In genomic region chr19:49533551-49534488, GRCh38 we compare ENCODE assay signal across 8 cellular contexts. TPM values are rescaled to one million over a fixed set of nuclear protein-coding genes. Genes with fewer than 3 reads are reported as not detected.
A peak's percentile ranks its signal among the peaks of the same experiment; 100 is the strongest.
DNase-seq lines count a peak whose midpoint lies in the region; ATAC-seq, FAIRE-seq and TF ChIP-seq lines count a peak whose summit lies in the region.

No MANE protein-coding gene starts in this region.

- no peak for FAIRE-seq in frontal cortex (lab: Jason Lieb, UNC)

- no peaks in the 10 kb centered on the region for H3K9me3 ChIP-seq in tibial artery

- intact Hi-C loops in tibial artery (cut with DNase I; ENCODE audit: low total_unique reads): no loop called here

- TF ChIP-seq CTCF in 22Rv1 (IDR thresholded peaks at IDR 0.05) (peak; percentile 48), osteocyte (IDR thresholded peaks at IDR 0.05) (peak; percentile 39), tibial artery (IDR thresholded peaks at IDR 0.05) (peak in 1 of 2 experiments; percentile 21)

- H3K36me3 ChIP-seq in tibial artery: peaks cover 2 to 22% (median 22%) of the 10 kb centered on the region in 3 donors

- ATAC-seq in GM18511 (IDR thresholded peaks at IDR 0.05; ENCODE audit: unreplicated experiment): peak; percentile 78
- ATAC-seq in HG03196 (IDR thresholded peaks at IDR 0.05; ENCODE audit: unreplicated experiment): peak; percentile 66

- H3K27me3 ChIP-seq in tibial artery: no peaks in the 10 kb centered on the region

- peaks cover 10% of the 10 kb centered on the region for H3K36me3 Mint-ChIP-seq in osteocyte (ENCODE audit: unreplicated experiment)

- H3K27ac ChIP-seq in 22Rv1 (no peak overlapping the region), tibial artery (peak overlapping the region; percentile 43 to 48)

- peak overlapping the region; percentile 76 for H3K4me3 Mint-ChIP-seq in osteocyte (ENCODE audit: unreplicated experiment)

- no peak overlapping the region for H3K27ac Mint-ChIP-seq in osteocyte (ENCODE audit: unreplicated experiment)

- H3K27me3 Mint-ChIP-seq in osteocyte (ENCODE audit: unreplicated experiment): no peaks in the 10 kb centered on the region

- H3K4me1 Mint-ChIP-seq in osteocyte (ENCODE audit: unreplicated experiment): peaks cover 19% of the 10 kb centered on the region

- peak; percentile 79 for DNase-seq in activated T-helper 9 cell treated with anti-CD3 and anti-CD28 coated beads, Interleukin-2, amount 50 U/mL, for 16 hours (ENCODE audit: low read depth)
- peak; percentile 64 to 83 for DNase-seq in frontal cortex (ENCODE audit: low spot score in 2 of 2)
- peak; percentile 91 for DNase-seq in osteocyte (ENCODE audit: extremely low spot score, unreplicated experiment)
- peak; percentile 78 to 87 for DNase-seq in tibial artery

- peaks cover 0 to 23% (median 19%) of the 10 kb centered on the region in 4 donors for H3K4me1 ChIP-seq in tibial artery

- H3K9me3 Mint-ChIP-seq in osteocyte (ENCODE audit: unreplicated experiment): no peaks in the 10 kb centered on the region

- H3K4me3 ChIP-seq in tibial artery: peak overlapping the region; percentile 49 to 61

TF ChIP-seq in PFSK-1, 5 proteins besides CTCF, POLR2A, EP300 and RAD21:
- TF ChIP-seq SIN3A (IDR thresholded peaks at IDR 0.05; ENCODE audit: borderline replicate concordance, insufficient read depth, low read length) (no peak), POLR2AphosphoS5 (IDR thresholded peaks at IDR 0.05; ENCODE audit: low read depth, low read length) (no peak), FOXP2 (optimal IDR thresholded peaks at IDR 0.05; ENCODE audit: borderline replicate concordance, extremely low read depth, extremely low read length, insufficient read depth) (peak; percentile 19)
TF ChIP-seq in PFSK-1: peak in this region for 1.

RNA-seq across cellular contexts. Expression of gene RCN3, which starts 6.0 kb away (rescaled TPM):
- 29.6 TPM for polyA plus RNA-seq in PFSK-1 (2012; ENCODE audit: insufficient read length, low read depth)
- total RNA-seq in frontal cortex (2.4 TPM), osteocyte (81.3 and 85.0 TPM in 2 replicates)

RNA-seq across cellular contexts. Expression of gene FCGRT, which starts 21.4 kb away (rescaled TPM):
- 45.1 TPM for polyA plus RNA-seq in PFSK-1 (2012; ENCODE audit: insufficient read length, low read depth)
- total RNA-seq in frontal cortex: 13.0 TPM
- 253 and 278 TPM in 2 replicates for total RNA-seq in osteocyte

RNA-seq across cellular contexts. Expression of gene RPS11, which starts 37.6 kb away (rescaled TPM):
- 6,321 TPM for polyA plus RNA-seq in PFSK-1 (2012; ENCODE audit: insufficient read length, low read depth)
- total RNA-seq in frontal cortex (4,137 TPM), osteocyte (1,892 and 1,912 TPM in 2 replicates)

RNA-seq across cellular contexts. Expression of gene RPL13A, which starts 46.4 kb away (rescaled TPM):
- 10,979 TPM for polyA plus RNA-seq in PFSK-1 (2012; ENCODE audit: insufficient read length, low read depth)
- total RNA-seq in frontal cortex (2,981 TPM), osteocyte (2,592 and 2,617 TPM in 2 replicates)

RNA-seq across cellular contexts. Expression of gene NOSIP, which starts 46.5 kb away (rescaled TPM):
- polyA plus RNA-seq in PFSK-1 (2012; ENCODE audit: insufficient read length, low read depth): 161 TPM
- total RNA-seq in frontal cortex (33.4 TPM), osteocyte (58.7 and 66.2 TPM in 2 replicates)

Comparison
In these comparisons a context has a peak if more than half of its experiments do, and no peak if none do; other contexts are left out.
1. RNA of gene RCN3, which starts 6.0 kb away (total RNA-seq): 81.3 to 85.0 TPM in osteocyte; 2.4 TPM in frontal cortex (single experiment); every median in the first group is over 10 times any median in the second.
2. RNA of gene FCGRT, which starts 21.4 kb away (total RNA-seq): 253 to 278 TPM in osteocyte; 13.0 TPM in frontal cortex (single experiment); every median in the first group is over 10 times any median in the second.
3. Peak in every context shown above with its lines, with median percentiles within 50 percentile points of each other: DNase-seq.